In the genomic region with DNA sequence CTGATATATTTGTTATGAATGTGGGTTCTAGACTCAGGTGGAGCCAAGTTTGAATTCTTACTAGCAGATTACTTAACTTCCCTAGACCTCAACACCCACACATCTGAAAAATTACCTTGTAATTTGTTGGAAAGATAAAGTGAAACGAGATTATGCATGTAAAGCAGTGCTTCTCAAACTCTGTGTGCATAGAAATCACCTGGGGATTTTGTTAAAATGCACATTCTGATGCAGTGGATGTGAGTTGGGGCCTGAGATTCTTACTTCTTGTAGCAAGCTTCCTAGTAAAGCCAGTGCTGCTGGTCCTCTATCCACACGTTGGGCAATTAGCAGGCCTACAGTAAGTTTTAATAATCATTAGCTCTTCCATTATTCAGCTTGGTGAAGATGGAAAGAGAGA, we compare ENCODE assay signal across 20 cellular contexts.
"Had no signal": no experiment of that assay in that cellular context is flagged by ENCODE, and none has a peak within 500 bp of the region (broad histone marks: within the 10 kb centered on the region; RNA-seq: fewer than 3 reads in every experiment).

No MANE protein-coding gene starts in this region.

- DNase-seq: effector memory CD4-positive, alpha-beta T cell; gastrocnemius medialis; heart right ventricle; hypothalamus; kidney glomerular epithelial cell; mammary epithelial cell; natural killer cell; posterior cingulate gyrus; spleen; stimulated activated CD4-positive, alpha-beta T cell treated with anti-CD3 and anti-CD28 coated beads, Interleukin-15, amount 100 ng/mL, for 24 hours; stimulated activated CD4-positive, alpha-beta T cell treated with anti-CD3 and anti-CD28 coated beads, Interleukin-1b, Interleukin-23, amount 100 ng/mL, for 48 hours; stimulated activated CD4-positive, alpha-beta T cell treated with anti-CD3 and anti-CD28 coated beads, Interleukin-4, amount 100 ng/mL, for 24 hours; stimulated activated naive CD8-positive, alpha-beta T cell treated with anti-CD3 and anti-CD28 coated beads, Interleukin-15, amount 100 ng/mL, for 72 hours; testis had no signal

- H3K27me3 Mint-ChIP-seq: stimulated activated memory B cell treated with anti-CD40 and anti-IgM and Interleukin-4, amounts not matched to agents 10 μg/mL and 1 μg/mL and 100 μg/mL, for 72 hours had no signal

- H3K4me3 Mint-ChIP-seq: natural killer cell; neural crest cell; stimulated activated memory B cell treated with anti-CD40 and anti-IgM and Interleukin-4, amounts not matched to agents 10 μg/mL and 1 μg/mL and 100 μg/mL, for 72 hours; stimulated activated naive CD8-positive, alpha-beta T cell treated with anti-CD3 and anti-CD28 coated beads, Interleukin-15, amount 100 ng/mL, for 72 hours had no signal

- H3K27ac ChIP-seq: epithelial cell of prostate, esophagus muscularis mucosa, gastrocnemius medialis, heart right ventricle, spleen, testis, tibial nerve had no signal

- H3K9me3 Mint-ChIP-seq: natural killer cell; neural crest cell; stimulated activated memory B cell treated with anti-CD40 and anti-IgM and Interleukin-4, amounts not matched to agents 10 μg/mL and 1 μg/mL and 100 μg/mL, for 72 hours; stimulated activated naive CD8-positive, alpha-beta T cell treated with anti-CD3 and anti-CD28 coated beads, Interleukin-15, amount 100 ng/mL, for 72 hours had no signal

- H3K27ac Mint-ChIP-seq: natural killer cell; stimulated activated memory B cell treated with anti-CD40 and anti-IgM and Interleukin-4, amounts not matched to agents 10 μg/mL and 1 μg/mL and 100 μg/mL, for 72 hours; stimulated activated naive CD8-positive, alpha-beta T cell treated with anti-CD3 and anti-CD28 coated beads, Interleukin-15, amount 100 ng/mL, for 72 hours had no signal

- H3K36me3 Mint-ChIP-seq: natural killer cell; stimulated activated memory B cell treated with anti-CD40 and anti-IgM and Interleukin-4, amounts not matched to agents 10 μg/mL and 1 μg/mL and 100 μg/mL, for 72 hours had no signal

- ATAC-seq: gastrocnemius medialis; heart right ventricle; natural killer cell; sciatic nerve; stimulated activated memory B cell treated with anti-CD40 and anti-IgM and Interleukin-4, amounts not matched to agents 10 μg/mL and 1 μg/mL and 100 μg/mL, for 72 hours; stimulated activated naive CD8-positive, alpha-beta T cell treated with anti-CD3 and anti-CD28 coated beads, Interleukin-15, amount 100 ng/mL, for 72 hours had no signal

- H3K4me1 Mint-ChIP-seq: natural killer cell; neural crest cell; stimulated activated memory B cell treated with anti-CD40 and anti-IgM and Interleukin-4, amounts not matched to agents 10 μg/mL and 1 μg/mL and 100 μg/mL, for 72 hours had no signal
